8 cellular contexts compared by ENCODE assay signal in genomic region chr20:23362392-23363256, GRCh38. TPM values are rescaled to one million over a fixed set of nuclear protein-coding genes. Genes with fewer than 3 reads are reported as not detected.
DNase-seq lines count a peak whose midpoint lies in the region; ATAC-seq and TF ChIP-seq lines count a peak whose summit lies in the region.

No MANE protein-coding gene starts in this region.

- TF ChIP-seq EP300 in esophagus muscularis mucosa (IDR thresholded peaks at IDR 0.05), result no peak

- H3K27me3 ChIP-seq in WERI-Rb-1 (ENCODE audit: insufficient read depth, low read depth, severe bottlenecking) (no peaks in the 10 kb centered on the region), esophagus muscularis mucosa (no peaks in the 10 kb centered on the region)

- WGBS in esophagus muscularis mucosa, result 26% methylated on average over 9 of the region's 50 CpGs

- intact Hi-C loops in esophagus muscularis mucosa (cut with DNase I), result loop anchor here (5.0 kb wide), 1 partner anchor 270 kb away; no protein-coding TSS in a partner anchor

- DNase-seq in COLO668 (lab: John Stamatoyannopoulos, UW; ENCODE audit: unreplicated experiment), result peak; percentile 64
- peak; percentile 45 for DNase-seq in GM20000 (ENCODE audit: low spot score)
- peak; percentile 54 for DNase-seq in HuH-7.5 (ENCODE audit: low spot score)
- no peak for DNase-seq in WERI-Rb-1
- DNase-seq in esophagus muscularis mucosa (ENCODE audit: extremely low spot score), result no peak
- DNase-seq in myocyte (ENCODE audit: low read depth), result peak; percentile 78
- no peak for DNase-seq in activated effector memory CD4-positive, alpha-beta T cell treated with anti-CD3 and anti-CD28 coated beads, Interleukin-2, amount 50 U/mL, for 16 hours

- H3K9me3 ChIP-seq in WERI-Rb-1 (ENCODE audit: severe bottlenecking) (no peaks in the 10 kb centered on the region), esophagus muscularis mucosa (no peaks in the 10 kb centered on the region)

- peaks cover 32% of the 10 kb centered on the region for H3K36me3 ChIP-seq in WERI-Rb-1
- H3K36me3 ChIP-seq in esophagus muscularis mucosa, result peaks cover 11 to 27% (median 17%) of the 10 kb centered on the region in 4 donors

- no peak for ATAC-seq in HG02973 (IDR thresholded peaks at IDR 0.05; ENCODE audit: unreplicated experiment)

- TF ChIP-seq CTCF in GM20000 (IDR thresholded peaks at IDR 0.05; ENCODE audit: extremely low read depth, missing control alignments) (no peak), WERI-Rb-1 (IDR thresholded peaks at IDR 0.05; ENCODE audit: low read depth, low read length) (no peak), esophagus muscularis mucosa (IDR thresholded peaks at IDR 0.05) (peak in 1 of 3 experiments; percentile 7)

- H3K4me3 ChIP-seq in WERI-Rb-1 (ENCODE audit: low read depth, low read length) (peak overlapping the region; percentile 94), esophagus muscularis mucosa (peak overlapping the region; percentile 79 to 85 (median 83))

- TF ChIP-seq POLR2A in esophagus muscularis mucosa (IDR thresholded peaks at IDR 0.05; ENCODE audit: low read depth), result no peak

- peaks cover 50 to 67% (median 61%) of the 10 kb centered on the region in 4 donors for H3K4me1 ChIP-seq in esophagus muscularis mucosa

- H3K27ac ChIP-seq in WERI-Rb-1, result peak overlapping the region; percentile 89
- peak overlapping the region; percentile 94 to 100 (median 98) for H3K27ac ChIP-seq in esophagus muscularis mucosa (replicated peaks in 1 of 4)

RNA-seq across cellular contexts. Expression of gene GZF1, which starts 0.6 kb away (rescaled TPM):
- total RNA-seq in esophagus muscularis mucosa (10 to 100 TPM; 10.4 to 22.8 (median 21.0) TPM), myocyte (20.6 and 27.8 TPM in 2 replicates)
- polyA plus RNA-seq in myocyte (2012), result 12.7 TPM

RNA-seq across cellular contexts. Expression of gene NXT1, which starts 12.0 kb away (rescaled TPM):
- total RNA-seq in esophagus muscularis mucosa (10 to 100 TPM; 19.5 to 59.0 (median 27.4) TPM), myocyte (26.1 and 28.3 TPM in 2 replicates)
- polyA plus RNA-seq in myocyte (2012), result 21.7 TPM

RNA-seq across cellular contexts. Expression of gene NAPB, which starts 58.7 kb away (rescaled TPM):
- total RNA-seq in esophagus muscularis mucosa, result 10 to 100 TPM; 13.7 to 18.7 (median 15.2) TPM
- 12.8 and 14.2 TPM in 2 replicates for total RNA-seq in myocyte
- polyA plus RNA-seq in myocyte (2012), result 10.3 TPM

Comparison
In these comparisons a context has a peak if more than half of its experiments do, and no peak if none do; other contexts are left out.
1. DNase-seq: peak in COLO668 (single experiment), GM20000 (single experiment), HuH-7.5 (single experiment) and myocyte (single experiment); none in WERI-Rb-1 (single experiment), esophagus muscularis mucosa (single experiment) and activated effector memory CD4-positive, alpha-beta T cell treated with anti-CD3 and anti-CD28 coated beads, Interleukin-2, amount 50 U/mL, for 16 hours (single experiment).